9 cellular contexts compared by ENCODE assay signal in genomic region chr10:129151281-129151680, GRCh38.
"Had no signal": no experiment of that assay in that cellular context is flagged by ENCODE, and none has a peak within 500 bp of the region (broad histone marks: within the 10 kb centered on the region; RNA-seq: fewer than 3 reads in every experiment).

No MANE protein-coding gene starts in this region.

- H3K4me3 ChIP-seq: GM23248, GM23338, HAP-1 had no signal

- H3K4me1 ChIP-seq: HAP-1 had no signal

- H3K27ac ChIP-seq: GM23248 had no signal

- H3K36me3 ChIP-seq: HAP-1 had no signal

- ATAC-seq: GM23338, HCT116 had no signal

- DNase-seq: GM23248, GOT3, H7, H9, HCEC 1CT, HFFc6 had no signal

- H3K9me3 ChIP-seq: HAP-1 had no signal
